In the genomic region with DNA sequence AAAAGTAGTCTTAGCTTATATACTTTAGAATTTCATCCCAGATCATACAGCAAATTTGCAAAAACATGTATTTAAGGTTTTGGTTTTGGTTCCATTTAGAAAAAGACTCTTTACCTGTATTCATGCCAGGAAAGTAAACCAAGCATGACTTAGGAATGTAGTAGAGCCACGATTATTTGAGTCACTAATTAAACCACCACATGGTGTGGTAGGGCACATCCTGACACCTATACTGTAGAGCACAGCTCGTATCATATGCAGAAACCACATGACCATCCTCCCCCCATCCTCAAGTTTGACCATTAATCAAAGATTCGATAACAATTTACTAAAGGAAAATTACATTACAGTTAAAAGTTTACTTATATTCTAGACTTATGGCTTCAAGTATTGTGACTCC, we compare ENCODE assay signal across 25 cellular contexts.
A peak's percentile ranks its signal among the peaks of the same experiment; 100 is the strongest.
DNase-seq lines count a peak whose midpoint lies in the region; ATAC-seq and TF ChIP-seq lines count a peak whose summit lies in the region.
"Had no signal": no experiment of that assay in that cellular context is flagged by ENCODE, and none has a peak within 500 bp of the region (broad histone marks: within the 10 kb centered on the region; RNA-seq: fewer than 3 reads in every experiment).

No MANE protein-coding gene starts in this region.

- H3K9me3 ChIP-seq in RWPE2 (ENCODE audit: severe bottlenecking) = no peaks in the 10 kb centered on the region
- H3K9me3 ChIP-seq: thoracic aorta had no signal

- no peak overlapping the region for H3K4me3 ChIP-seq in RWPE2 (ENCODE audit: severe bottlenecking)
- H3K4me3 ChIP-seq: thoracic aorta had no signal

- no peaks in the 10 kb centered on the region for H3K27me3 ChIP-seq in RWPE2 (ENCODE audit: insufficient read depth, poor library complexity, severe bottlenecking)

- H3K36me3 ChIP-seq in RWPE2 (ENCODE audit: low read depth) = no peaks in the 10 kb centered on the region
- H3K36me3 ChIP-seq: thoracic aorta had no signal

- H3K27ac ChIP-seq in RWPE2 (ENCODE audit: poor library complexity, severe bottlenecking) = peak overlapping the region; percentile 74
- H3K27ac ChIP-seq: thoracic aorta had no signal

- peaks cover 41% of the 10 kb centered on the region for H3K4me1 ChIP-seq in RWPE2 (ENCODE audit: insufficient read depth, poor library complexity, severe bottlenecking)

- TF ChIP-seq CTCF in RWPE2 (IDR thresholded peaks at IDR 0.05; ENCODE audit: poor library complexity, severe bottlenecking) = no peak

- peak; percentile 52; the same call in 2 of the 3 replicates for ATAC-seq in RWPE2 (ENCODE audit: low read depth)
- ATAC-seq: activated CD8-positive, alpha-beta T cell treated with anti-CD3 and anti-CD28 coated beads, Interleukin-2, amount 10 ng/mL, durations not matched to agents 7 days and 5 days; left cardiac atrium; T-cell had no signal

- DNase-seq in ELR (ENCODE audit: low read depth) (peak; percentile 21), RWPE2 (ENCODE audit: low spot score) (no peak), fibroblast of gingiva (ENCODE audit: low read depth) (peak; percentile 26), renal cortical epithelial cell (ENCODE audit: low read depth) (peak; percentile 90), HCEC 1CT (no peak), NCI-H2107 (lab: John Stamatoyannopoulos, UW) (no peak)
- DNase-seq in activated CD4-positive, alpha-beta T cell treated with anti-CD3 and anti-CD28 coated beads, Interleukin-2, amount 50 U/mL, for 1 hour = no peak
- DNase-seq: activated CD4-positive, CD25-positive, alpha-beta regulatory T cell treated with anti-CD3 and anti-CD28 coated beads, Interleukin-2, amount 50 U/mL, for 72 hours; activated CD8-positive, alpha-beta T cell treated with anti-CD3 and anti-CD28 coated beads, Interleukin-2, amount 10 ng/mL, durations not matched to agents 7 days and 5 days; activated T-cell treated with anti-CD3 and anti-CD28 coated beads, Interleukin-2, amount 50 U/mL, for 24 hours; amniotic stem cell; DMS79; erythroblast; GOT3; left cardiac atrium; mesendoderm; naive B cell; NCI-H187; NCI-H774; occipital lobe; retina; stimulated activated CD4-positive, alpha-beta T cell treated with anti-CD3 and anti-CD28 coated beads, Interleukin-2, amount 100 ng/mL, for 48 hours; stimulated activated naive CD4-positive, alpha-beta T cell; T-cell had no signal

Comparison
In these comparisons a context has a peak if more than half of its experiments do, and no peak if none do; other contexts are left out.
1. DNase-seq: peak in ELR (single experiment), fibroblast of gingiva (single experiment) and renal cortical epithelial cell (single experiment); none in RWPE2 (single experiment), HCEC 1CT (single experiment), NCI-H2107 (single experiment) and activated CD4-positive, alpha-beta T cell treated with anti-CD3 and anti-CD28 coated beads, Interleukin-2, amount 50 U/mL, for 1 hour (single experiment).